In the genomic region with DNA sequence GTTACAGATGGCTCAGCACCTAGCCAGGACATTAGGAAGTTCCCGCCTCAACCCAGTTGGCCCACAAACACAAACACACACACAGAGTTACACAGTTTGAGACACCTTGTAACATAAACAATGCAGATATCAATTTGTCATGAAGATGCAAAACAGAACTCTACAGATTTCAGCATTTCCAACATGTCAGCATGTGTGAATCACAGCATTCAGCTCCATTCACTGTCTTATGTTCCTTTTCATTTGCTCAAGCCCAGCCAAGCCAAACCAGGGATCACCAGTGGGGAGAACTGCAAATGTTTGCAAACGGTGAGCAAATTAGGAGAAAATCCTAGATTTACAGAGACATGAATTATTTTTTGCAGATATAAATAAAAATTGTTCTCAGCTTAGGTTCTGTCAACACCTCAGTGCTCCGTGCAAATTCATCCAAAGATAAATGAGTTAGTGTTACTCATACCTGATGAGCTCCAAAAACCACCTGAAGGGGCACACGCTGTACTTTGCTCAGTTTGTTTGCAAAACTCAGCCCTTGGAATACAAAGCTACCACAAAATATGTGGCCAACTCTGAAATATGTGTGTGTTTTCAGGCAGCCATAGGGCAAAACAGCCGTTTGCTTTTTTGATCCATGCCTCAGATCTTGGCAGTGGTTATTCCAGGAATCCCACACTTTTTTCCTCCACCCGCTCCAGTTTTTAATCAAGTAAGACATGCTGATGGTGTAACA, we compare ENCODE assay signal across 29 cellular contexts. TPM values are rescaled to one million over a fixed set of nuclear protein-coding genes. Genes with fewer than 3 reads are reported as not detected.
A peak's percentile ranks its signal among the peaks of the same experiment; 100 is the strongest.
DNase-seq lines count a peak whose midpoint lies in the region; FAIRE-seq and TF ChIP-seq lines count a peak whose summit lies in the region.
"Had no signal": no experiment of that assay in that cellular context is flagged by ENCODE, and none has a peak within 500 bp of the region (broad histone marks: within the 10 kb centered on the region; RNA-seq: fewer than 3 reads in every experiment).

No MANE protein-coding gene starts in this region.

- H4K20me1 ChIP-seq in fibroblast of lung (ENCODE audit: control insufficient read depth, extremely low read depth, insufficient read depth, low read length), result no peaks in the 10 kb centered on the region

- in situ Hi-C loops in astrocyte of the cerebellum (cut with HindIII; ENCODE audit: low sequenced_read_pairs), result no loop called here

- no peaks in the 10 kb centered on the region for H3K9me3 ChIP-seq in fibroblast of lung (ENCODE audit: control insufficient read depth, insufficient read depth, low read depth, low read length)
- H3K9me3 ChIP-seq in mesenchymal stem cell (ENCODE audit: control insufficient read depth, low read length), result no peaks in the 10 kb centered on the region
- no peaks in the 10 kb centered on the region for H3K9me3 ChIP-seq in ascending aorta
- H3K9me3 ChIP-seq: uterus had no signal

- no peak overlapping the region for H3K27ac ChIP-seq in fibroblast of lung (ENCODE audit: insufficient read depth, low read length)
- no peak overlapping the region for H3K27ac ChIP-seq in mesenchymal stem cell (ENCODE audit: low read length, poor library complexity, severe bottlenecking)
- no peak overlapping the region for H3K27ac ChIP-seq in ascending aorta
- H3K27ac ChIP-seq: left lung, SK-N-MC, spleen, uterus had no signal

- no peak overlapping the region for H2BK15ac ChIP-seq in mesenchymal stem cell (ENCODE audit: low read depth, poor library complexity, severe bottlenecking)

- H4K91ac ChIP-seq in mesenchymal stem cell (ENCODE audit: low read length), result no peak overlapping the region

- H2BK5ac ChIP-seq in mesenchymal stem cell (ENCODE audit: low read depth, low read length, poor library complexity, severe bottlenecking), result no peak overlapping the region

- H3K9ac ChIP-seq in fibroblast of lung (ENCODE audit: insufficient read depth, low read length), result no peak overlapping the region
- no peak overlapping the region for H3K9ac ChIP-seq in mesenchymal stem cell (ENCODE audit: low read length)

- no peak overlapping the region for H4K8ac ChIP-seq in mesenchymal stem cell (ENCODE audit: low read length)

- TF ChIP-seq CTCF in astrocyte of the cerebellum (IDR thresholded peaks at IDR 0.05; ENCODE audit: low read depth, low read length, missing control alignments) (no peak), fibroblast of lung (conservative IDR thresholded peaks at IDR 0.05 in 1 of 2, IDR thresholded peaks at IDR 0.05 in 1 of 2; ENCODE audit: low read depth in 1 of 2, low read length in 2 of 2) (no peak), ascending aorta (IDR thresholded peaks at IDR 0.05) (no peak)

- no peak overlapping the region for H2BK12ac ChIP-seq in mesenchymal stem cell (ENCODE audit: low read length in 2 of 2)

- no peak overlapping the region for H3K4me3 ChIP-seq in astrocyte of the cerebellum (ENCODE audit: low read depth, low read length)
- no peak overlapping the region for H3K4me3 ChIP-seq in fibroblast of lung (replicated peaks in 1 of 4; ENCODE audit: control extremely low read depth in 1 of 4, insufficient read depth in 1 of 4, low read depth in 3 of 4, low read length in 4 of 4)
- H3K4me3 ChIP-seq in mesenchymal stem cell (ENCODE audit: insufficient read depth in 1 of 2, low read depth in 1 of 2, low read length in 2 of 2), result no peak overlapping the region
- no peak overlapping the region for H3K4me3 ChIP-seq in ascending aorta
- H3K4me3 ChIP-seq: GM12878, left lung, SK-N-MC, spleen, uterus had no signal

- H2BK120ac ChIP-seq in mesenchymal stem cell (ENCODE audit: low read depth, low read length), result no peak overlapping the region

- H3K4me2 ChIP-seq in fibroblast of lung (ENCODE audit: extremely low read depth, insufficient read depth, low read length) (no peak overlapping the region), mesenchymal stem cell (ENCODE audit: low read length, poor library complexity, severe bottlenecking) (no peak overlapping the region)

- no peak overlapping the region for H2AK5ac ChIP-seq in mesenchymal stem cell (ENCODE audit: low read length, severe bottlenecking)

- H3K4me1 ChIP-seq in fibroblast of lung (ENCODE audit: control insufficient read depth, extremely low read depth, insufficient read depth, low read length) (no peaks in the 10 kb centered on the region), mesenchymal stem cell (ENCODE audit: control insufficient read depth, insufficient read depth, low read depth, low read length) (no peaks in the 10 kb centered on the region), ascending aorta (no peaks in the 10 kb centered on the region)
- H3K4me1 ChIP-seq: left lung, spleen, uterus had no signal

- no peak overlapping the region for H3K4ac ChIP-seq in mesenchymal stem cell (ENCODE audit: low read depth in 1 of 2, low read length in 2 of 2)

- peaks cover 21% of the 10 kb centered on the region for H3K79me1 ChIP-seq in mesenchymal stem cell (replicated peaks; ENCODE audit: low read length, poor library complexity, severe bottlenecking)

- DNase-seq in H54 (ENCODE audit: insufficient read length, low spot score) (no peak), astrocyte of the cerebellum (ENCODE audit: low read depth) (peak; percentile 51), fibroblast of lung (ENCODE audit: low read depth in 2 of 2) (peak; percentile 35 to 67), mesenchymal stem cell (peak; percentile 54), ascending aorta (ENCODE audit: low spot score in 2 of 2) (no peak), DMS153 (lab: John Stamatoyannopoulos, UW) (no peak)
- no peak for DNase-seq in effector CD8-positive, alpha-beta T cell (lab: John Stamatoyannopoulos, UW)
- no peak for DNase-seq in activated naive CD4-positive, alpha-beta T cell treated with anti-CD3 and anti-CD28 coated beads, Interleukin-2, amount 50 U/mL, for 16 hours
- DNase-seq: activated CD4-positive, alpha-beta memory T cell treated with anti-CD3 and anti-CD28 coated beads for 36 hours; activated naive CD8-positive, alpha-beta T cell treated with anti-CD3 and anti-CD28 coated beads, Interleukin-2, amount 10 ng/mL, durations not matched to agents 7 days and 5 days; C1 segment of cervical spinal cord; Calu3; foreskin fibroblast; left lung; midbrain; naive thymus-derived CD8-positive, alpha-beta T cell; NCI-H1105; NCI-H2029 treated with DMSO at 0.1 percent for 48 hours; NCI-H226; NCI-H748 treated with DMSO at 0.1 percent for 48 hours; occipital lobe; RPMI8226; spleen; stimulated activated CD4-positive, alpha-beta T cell treated with anti-CD3 and anti-CD28 coated beads, Interleukin-4, amount 100 ng/mL, for 1 hour; stimulated activated naive B cell treated with anti-CD40 and anti-IgM and Interleukin-4, amounts not matched to agents 10 μg/mL and 1 μg/mL and 100 μg/mL, for 72 hours; T-helper 9 cell; uterus had no signal

- peak; percentile 75 for FAIRE-seq in H54 (lab: Jason Lieb, UNC)
- FAIRE-seq: GM12878 had no signal

- no peak overlapping the region for H3K18ac ChIP-seq in mesenchymal stem cell (ENCODE audit: low read depth in 1 of 2, low read length in 2 of 2)

- 87% methylated on average over 4 of the region's 6 CpGs for WGBS in mesenchymal stem cell

- H3K79me2 ChIP-seq in fibroblast of lung (ENCODE audit: control insufficient read depth, insufficient read depth, low read length), result no peaks in the 10 kb centered on the region

- TF ChIP-seq POLR2A in H54 (IDR thresholded peaks at IDR 0.05; ENCODE audit: low read depth, low read length), result no peak

- no peak overlapping the region for H3K23ac ChIP-seq in mesenchymal stem cell (ENCODE audit: low read length in 2 of 2)

- intact Hi-C loops in ascending aorta (cut with DNase I), result no loop called here

- H3K27me3 ChIP-seq in fibroblast of lung (ENCODE audit: control insufficient read depth, insufficient read depth, low read length) (no peaks in the 10 kb centered on the region), mesenchymal stem cell (ENCODE audit: control insufficient read depth in 1 of 2, insufficient read depth in 1 of 2, low read length in 2 of 2) (no peaks in the 10 kb centered on the region), ascending aorta (no peaks in the 10 kb centered on the region)
- H3K27me3 ChIP-seq: left lung, spleen, uterus had no signal

- H3K36me3 ChIP-seq in fibroblast of lung (ENCODE audit: control insufficient read depth, insufficient read depth, low read length) (no peaks in the 10 kb centered on the region), mesenchymal stem cell (ENCODE audit: control insufficient read depth in 1 of 2, insufficient read depth in 2 of 2, low read depth in 1 of 2, low read length in 2 of 2) (peaks cover 4 to 10% of the 10 kb centered on the region in 2 experiments), ascending aorta (no peaks in the 10 kb centered on the region)
- H3K36me3 ChIP-seq: uterus had no signal

- no peak overlapping the region for H2AFZ ChIP-seq in fibroblast of lung (ENCODE audit: low read length)
- H2AFZ ChIP-seq in mesenchymal stem cell (ENCODE audit: low read depth, low read length), result no peak overlapping the region

- no peak overlapping the region for H3K14ac ChIP-seq in mesenchymal stem cell (ENCODE audit: low read length in 2 of 2)

RNA-seq across cellular contexts. Expression of gene COX10, which starts 16.3 kb away (rescaled TPM):
- total RNA-seq in fibroblast of lung (10.6 and 12.6 TPM in 2 replicates), ascending aorta (6.4 TPM)
- polyA plus RNA-seq in fibroblast of lung, result 12.5 and 14.0 TPM in 2 replicates
- 7.8 and 8.7 TPM in 2 replicates for polyA plus RNA-seq in fibroblast of lung (2012)
- polyA minus RNA-seq in fibroblast of lung (ENCODE audit: low replicate concordance), result 9.0 and 9.6 TPM in 2 replicates
- 8.5 TPM for polyA plus RNA-seq in mesenchymal stem cell (2013, experiment 1 of 2)
- 8.5 TPM for polyA plus RNA-seq in mesenchymal stem cell (2013, experiment 2 of 2)

Comparison
In these comparisons a context has a peak if more than half of its experiments do, and no peak if none do; other contexts are left out.
1. DNase-seq: peak in astrocyte of the cerebellum (single experiment), fibroblast of lung (2 of 2) and mesenchymal stem cell (single experiment); none in H54 (single experiment), effector CD8-positive, alpha-beta T cell (single experiment), activated naive CD4-positive, alpha-beta T cell treated with anti-CD3 and anti-CD28 coated beads, Interleukin-2, amount 50 U/mL, for 16 hours (single experiment), ascending aorta (0 of 2) and DMS153 (single experiment).